In the genomic region with DNA sequence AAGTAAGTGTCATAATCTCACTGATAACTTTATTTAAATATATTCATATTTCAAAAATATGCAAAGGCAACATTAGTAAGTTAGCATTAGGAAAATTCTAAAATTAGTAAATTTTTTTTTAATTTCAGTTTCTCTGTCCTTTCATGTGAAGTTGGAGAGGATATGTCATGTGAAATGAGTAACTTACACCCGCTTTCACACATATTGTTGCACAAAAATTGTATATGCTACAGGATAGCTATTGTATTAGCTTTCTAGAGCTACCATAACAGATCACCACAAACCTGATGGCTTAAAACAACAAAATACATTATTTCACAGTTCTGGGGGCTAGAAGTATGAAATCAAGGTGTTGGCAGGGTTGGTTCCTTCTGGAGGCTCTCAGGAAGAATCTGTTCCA, we compare ENCODE assay signal across 27 cellular contexts. TPM values are rescaled to one million over a fixed set of nuclear protein-coding genes. Genes with fewer than 3 reads are reported as not detected.
DNase-seq lines count a peak whose midpoint lies in the region; ATAC-seq, FAIRE-seq and TF ChIP-seq lines count a peak whose summit lies in the region.
"Had no signal": no experiment of that assay in that cellular context is flagged by ENCODE, and none has a peak within 500 bp of the region (broad histone marks: within the 10 kb centered on the region; RNA-seq: fewer than 3 reads in every experiment).

No MANE protein-coding gene starts in this region.

- FAIRE-seq in urothelium cell line (lab: Jason Lieb, UNC): no peak
- FAIRE-seq: astrocyte, H1 had no signal

- no peaks in the 10 kb centered on the region for H3K9me3 Mint-ChIP-seq in activated CD4-positive, alpha-beta T cell treated with anti-CD3 and anti-CD28 coated beads, Interleukin-2, amount 10 ng/mL, durations not matched to agents 24 days and 14 days
- no peaks in the 10 kb centered on the region for H3K9me3 Mint-ChIP-seq in activated B cell treated with CpG ODN at 0.5 μM for 24 hours
- no peaks in the 10 kb centered on the region for H3K9me3 Mint-ChIP-seq in central memory CD8-positive, alpha-beta T cell
- H3K9me3 Mint-ChIP-seq: stimulated activated memory B cell treated with anti-CD40 and anti-IgM and Interleukin-4, amounts not matched to agents 10 μg/mL and 1 μg/mL and 100 μg/mL, for 72 hours; T-helper 2 cell treated with Interferon-gamma antibody and Interleukin-4, amounts not matched to agents 5 μg/mL and 100 μg/mL, for 36 hours had no signal

- no peak overlapping the region; a peak in 3 of 20 replicates for H3K4me3 ChIP-seq in BLaER1 treated with 17β-estradiol and CSF1 and Interleukin-3, amounts not matched to agents 10 nM and 100 nM
- H3K4me3 ChIP-seq: cardiac muscle cell, colonic mucosa, lung, ovary, upper lobe of right lung had no signal

- H3K27ac Mint-ChIP-seq in activated CD4-positive, alpha-beta T cell treated with anti-CD3 and anti-CD28 coated beads, Interleukin-2, amount 10 ng/mL, durations not matched to agents 24 days and 14 days: peak overlapping the region; percentile 48
- H3K27ac Mint-ChIP-seq in activated B cell treated with CpG ODN at 0.5 μM for 24 hours: peak overlapping the region; percentile 50
- peak overlapping the region; percentile 26 for H3K27ac Mint-ChIP-seq in central memory CD8-positive, alpha-beta T cell (ENCODE audit: low read depth)
- H3K27ac Mint-ChIP-seq: stimulated activated memory B cell treated with anti-CD40 and anti-IgM and Interleukin-4, amounts not matched to agents 10 μg/mL and 1 μg/mL and 100 μg/mL, for 72 hours; T-helper 2 cell treated with Interferon-gamma antibody and Interleukin-4, amounts not matched to agents 5 μg/mL and 100 μg/mL, for 36 hours had no signal

- CTCF ChIA-PET in activated B cell treated with CpG ODN at 0.5 μM for 24 hours (lab: Charles Lee): no interaction called here

- POLR2A ChIA-PET in activated B cell treated with CpG ODN at 0.5 μM for 24 hours (lab: Charles Lee): interaction anchor here (1.2 to 1.7 kb wide), 2 partner anchors 11 to 25 kb away, joined by 5 to 6 read pairs; partner anchors contain the start of gene NFKB1

- H4K20me1 ChIP-seq in BLaER1 treated with 17β-estradiol and CSF1 and Interleukin-3, amounts not matched to agents 10 nM and 100 nM: peaks cover 0 to 75% (median 16%) of the 10 kb centered on the region in 11 experiments; a peak in 11 of 22 replicates

- peaks cover 44% of the 10 kb centered on the region for H3K36me3 Mint-ChIP-seq in activated CD4-positive, alpha-beta T cell treated with anti-CD3 and anti-CD28 coated beads, Interleukin-2, amount 10 ng/mL, durations not matched to agents 24 days and 14 days (ENCODE audit: low read depth)
- peaks cover 73% of the 10 kb centered on the region for H3K36me3 Mint-ChIP-seq in activated B cell treated with CpG ODN at 0.5 μM for 24 hours (ENCODE audit: low read depth)
- H3K36me3 Mint-ChIP-seq in central memory CD8-positive, alpha-beta T cell (ENCODE audit: insufficient read depth): peaks cover 39% of the 10 kb centered on the region

- H3K9ac ChIP-seq in BLaER1 treated with 17β-estradiol and CSF1 and Interleukin-3, amounts not matched to agents 10 nM and 100 nM: peak overlapping the region in 1 of 11 experiments; percentile 34; a peak in 1 of 22 replicates

- peak overlapping the region; percentile 55 for H3K4me3 Mint-ChIP-seq in activated CD4-positive, alpha-beta T cell treated with anti-CD3 and anti-CD28 coated beads, Interleukin-2, amount 10 ng/mL, durations not matched to agents 24 days and 14 days
- peak overlapping the region; percentile 46 for H3K4me3 Mint-ChIP-seq in activated B cell treated with CpG ODN at 0.5 μM for 24 hours
- no peak overlapping the region for H3K4me3 Mint-ChIP-seq in central memory CD8-positive, alpha-beta T cell
- H3K4me3 Mint-ChIP-seq: stimulated activated memory B cell treated with anti-CD40 and anti-IgM and Interleukin-4, amounts not matched to agents 10 μg/mL and 1 μg/mL and 100 μg/mL, for 72 hours had no signal

- H3K27me3 Mint-ChIP-seq in activated CD4-positive, alpha-beta T cell treated with anti-CD3 and anti-CD28 coated beads, Interleukin-2, amount 10 ng/mL, durations not matched to agents 24 days and 14 days: no peaks in the 10 kb centered on the region
- H3K27me3 Mint-ChIP-seq in activated B cell treated with CpG ODN at 0.5 μM for 24 hours: no peaks in the 10 kb centered on the region
- H3K27me3 Mint-ChIP-seq in central memory CD8-positive, alpha-beta T cell: no peaks in the 10 kb centered on the region
- H3K27me3 Mint-ChIP-seq: stimulated activated memory B cell treated with anti-CD40 and anti-IgM and Interleukin-4, amounts not matched to agents 10 μg/mL and 1 μg/mL and 100 μg/mL, for 72 hours had no signal

- DNase-seq in activated CD4-positive, alpha-beta T cell treated with anti-CD3 and anti-CD28 coated beads, Interleukin-2, amount 10 ng/mL, durations not matched to agents 24 days and 14 days: no peak
- DNase-seq in activated CD4-positive, alpha-beta T cell treated with anti-CD3 and anti-CD28 coated beads, Interleukin-2, amount 50 U/mL, for 1 hour: no peak
- DNase-seq in activated B cell treated with CpG ODN at 0.5 μM for 24 hours (no peak), urothelium cell line (ENCODE audit: low spot score) (no peak), left ventricle myocardium superior (no peak), putamen (ENCODE audit: low spot score) (no peak)
- DNase-seq in central memory CD8-positive, alpha-beta T cell (ENCODE audit: low spot score in 2 of 2): no peak
- DNase-seq: activated CD8-positive, alpha-beta memory T cell treated with anti-CD3 and anti-CD28 coated beads, Interleukin-2, amount 50 U/mL, for 48 hours; colonic mucosa; DMS153; effector memory CD4-positive, alpha-beta T cell; hypothalamus; NCI-H146; NCI-H2107; NCI-H345; NCI-H69; ovary; Right ventricle myocardium superior; upper lobe of right lung had no signal

- peaks cover 13 to 95% (median 36%) of the 10 kb centered on the region in 10 experiments; a peak in 19 of 20 replicates for H3K4me1 ChIP-seq in BLaER1 treated with 17β-estradiol and CSF1 and Interleukin-3, amounts not matched to agents 10 nM and 100 nM
- H3K4me1 ChIP-seq: colonic mucosa had no signal

- peak overlapping the region in 8 of 11 experiments; percentile 42 to 89 (median 62); a peak in 15 of 22 replicates for H3K4me2 ChIP-seq in BLaER1 treated with 17β-estradiol and CSF1 and Interleukin-3, amounts not matched to agents 10 nM and 100 nM

- H3K4me1 Mint-ChIP-seq in activated CD4-positive, alpha-beta T cell treated with anti-CD3 and anti-CD28 coated beads, Interleukin-2, amount 10 ng/mL, durations not matched to agents 24 days and 14 days: peaks cover 79% of the 10 kb centered on the region
- H3K4me1 Mint-ChIP-seq in activated B cell treated with CpG ODN at 0.5 μM for 24 hours: peaks cover 87% of the 10 kb centered on the region
- peaks cover 74% of the 10 kb centered on the region for H3K4me1 Mint-ChIP-seq in central memory CD8-positive, alpha-beta T cell

- no peaks in the 10 kb centered on the region for H3K27me3 ChIP-seq in BLaER1 treated with 17β-estradiol and CSF1 and Interleukin-3, amounts not matched to agents 10 nM and 100 nM
- H3K27me3 ChIP-seq: cardiac muscle cell, colonic mucosa, ovary, upper lobe of right lung had no signal

- ATAC-seq in activated B cell treated with CpG ODN at 0.5 μM for 24 hours (ENCODE audit: low read depth) (no peak), left ventricle myocardium superior (no peak)
- ATAC-seq in central memory CD8-positive, alpha-beta T cell (replicated peaks; ENCODE audit: extremely low read depth, poor library complexity, severe bottlenecking): no peak
- ATAC-seq: Panc1; stimulated activated memory B cell treated with anti-CD40 and anti-IgM and Interleukin-4, amounts not matched to agents 10 μg/mL and 1 μg/mL and 100 μg/mL, for 72 hours had no signal

- H3K27ac ChIP-seq in BLaER1 treated with 17β-estradiol and CSF1 and Interleukin-3, amounts not matched to agents 10 nM and 100 nM: peak overlapping the region in 9 of 11 experiments; percentile 7 to 91 (median 68); a peak in 15 of 22 replicates
- H3K27ac ChIP-seq: cardiac muscle cell, colonic mucosa, ovary, upper lobe of right lung had no signal

- peaks cover 15 to 52% (median 34%) of the 10 kb centered on the region in 11 experiments; a peak in 20 of 22 replicates for H3K36me3 ChIP-seq in BLaER1 treated with 17β-estradiol and CSF1 and Interleukin-3, amounts not matched to agents 10 nM and 100 nM
- H3K36me3 ChIP-seq: cardiac muscle cell, colonic mucosa, ovary had no signal

- intact Hi-C loops in activated CD4-positive, alpha-beta T cell treated with anti-CD3 and anti-CD28 coated beads, Interleukin-2, amount 10 ng/mL, durations not matched to agents 24 days and 14 days (cut with micrococcal nuclease): loop anchor here (5.0 to 10.0 kb wide), 2 partner anchors 259 to 302 kb away; partner anchors contain the start of gene UBE2D3
- intact Hi-C loops in activated B cell treated with CpG ODN at 0.5 μM for 24 hours (cut with micrococcal nuclease): loop anchor here (5.0 kb wide), 1 partner anchor 73 kb away; no protein-coding TSS in a partner anchor
- intact Hi-C loops in left ventricle myocardium superior (cut with micrococcal nuclease): loop anchor here (2.0 kb wide), 1 partner anchor 61 kb away; no protein-coding TSS in a partner anchor

- no peak for TF ChIP-seq CTCF in activated B cell treated with CpG ODN at 0.5 μM for 24 hours (IDR thresholded peaks at IDR 0.05)

- H3K9me3 ChIP-seq in BLaER1 treated with 17β-estradiol and CSF1 and Interleukin-3, amounts not matched to agents 10 nM and 100 nM (replicated peaks in 1 of 11): peaks cover 0 to 5% (median 0%) of the 10 kb centered on the region in 11 experiments; a peak in 4 of 22 replicates
- H3K9me3 ChIP-seq: colonic mucosa, ovary, upper lobe of right lung had no signal

RNA-seq across cellular contexts. Expression of gene NFKB1, which starts 24.4 kb away (rescaled TPM):
- 146 and 148 TPM in 2 replicates for total RNA-seq in activated CD4-positive, alpha-beta T cell treated with anti-CD3 and anti-CD28 coated beads, Interleukin-2, amount 10 ng/mL, durations not matched to agents 24 days and 14 days
- 274 and 308 TPM in 2 replicates for total RNA-seq in activated B cell treated with CpG ODN at 0.5 μM for 24 hours
- total RNA-seq in left ventricle myocardium superior: 19.0 TPM
